34 cellular contexts compared by ENCODE assay signal in genomic region chr15:66754789-66755188, GRCh38.
"Had no signal": no experiment of that assay in that cellular context is flagged by ENCODE, and none has a peak within 500 bp of the region (broad histone marks: within the 10 kb centered on the region; RNA-seq: fewer than 3 reads in every experiment).

No MANE protein-coding gene starts in this region.

- H3K9me3 ChIP-seq: neutrophil, ovary had no signal

- H3K27ac Mint-ChIP-seq: activated naive CD4-positive, alpha-beta T cell treated with anti-CD3 and anti-CD28 coated beads, Interleukin-2, amount 10 ng/mL, durations not matched to agents 7 days and 5 days; activated naive CD8-positive, alpha-beta T cell treated with anti-CD3 and anti-CD28 coated beads, Interleukin-2, amount 10 ng/mL, durations not matched to agents 7 days and 5 days; activated T-helper 1 cell treated with anti-CD3 and anti-CD28 coated beads, Interleukin-12 subunit alpha, Interleukin-12 subunit beta, Interleukin-2, Interleukin-4 antibody, amounts not matched to agents 30 ng/mL and 10 ng/mL and 1 ng/mL, durations not matched to agents 14 hours and 24 hours and 36 hours; dendritic cell treated with granulocyte-macrophage colony-stimulating factor and Interleukin-4, amounts not matched to agents 40 ng/mL and 50 ng/mL, for 4 days; natural killer cell treated with Interleukin-12 subunit alpha and Interleukin-12 subunit beta and Interleukin-15 and Interleukin-18, amount 100 ng/mL, for 72 hours; stimulated activated effector memory CD8-positive, alpha-beta T cell treated with anti-CD3 and anti-CD28 coated beads, Interleukin-12 subunit alpha, Interleukin-12 subunit beta, amount 100 ng/mL, for 72 hours; stimulated activated naive CD8-positive, alpha-beta T cell treated with anti-CD3 and anti-CD28 coated beads, Interleukin-15, Interleukin-2, amounts not matched to agents 100 ng/mL and 50 ng/mL, for 24 hours; T-helper 1 cell treated with Interleukin-12 subunit alpha and Interleukin-12 subunit beta and Interleukin-4 antibody, amounts not matched to agents 30 μg/mL and 1 μg/mL, for 36 hours had no signal

- H3K27me3 Mint-ChIP-seq: stimulated activated naive CD8-positive, alpha-beta T cell treated with anti-CD3 and anti-CD28 coated beads, Interleukin-15, Interleukin-2, amounts not matched to agents 100 ng/mL and 50 ng/mL, for 24 hours had no signal

- H3K27me3 ChIP-seq: ascending aorta, heart right ventricle, ovary, sigmoid colon had no signal

- ATAC-seq: heart right ventricle; left lobe of liver; mucosa of descending colon; natural killer cell treated with Interleukin-12 subunit alpha and Interleukin-12 subunit beta and Interleukin-15 and Interleukin-18, amount 100 ng/mL, for 72 hours; psoas muscle; stimulated activated effector memory CD8-positive, alpha-beta T cell treated with anti-CD3 and anti-CD28 coated beads, Interleukin-12 subunit alpha, Interleukin-12 subunit beta, amount 100 ng/mL, for 72 hours had no signal

- DNase-seq: activated CD4-positive, alpha-beta T cell treated with anti-CD3 and anti-CD28 coated beads for 48 hours; activated CD4-positive, alpha-beta T cell treated with anti-CD3 and anti-CD28 coated beads, Interleukin-2, amount 50 U/mL, for 48 hours; activated CD8-positive, alpha-beta memory T cell treated with anti-CD3 and anti-CD28 coated beads for 24 hours; activated CD8-positive, alpha-beta memory T cell treated with anti-CD3 and anti-CD28 coated beads, Interleukin-2, amount 50 U/mL, for 4 hours; activated effector memory CD4-positive, alpha-beta T cell treated with anti-CD3 and anti-CD28 coated beads, Interleukin-2, amount 50 U/mL, for 16 hours; activated naive CD4-positive, alpha-beta T cell treated with anti-CD3 and anti-CD28 coated beads, Interleukin-2, amount 10 ng/mL, durations not matched to agents 7 days and 5 days; activated naive CD8-positive, alpha-beta T cell treated with anti-CD3 and anti-CD28 coated beads, Interleukin-2, amount 10 ng/mL, durations not matched to agents 7 days and 5 days; activated T-cell treated with anti-CD3 and anti-CD28 coated beads, Interleukin-2, amount 50 U/mL, for 1 hour; central memory CD4-positive, alpha-beta T cell; esophagus squamous epithelium; foreskin melanocyte; heart right ventricle; lower lobe of right lung; mesendoderm; mucosa of descending colon; psoas muscle; small intestine; stimulated activated CD4-positive, alpha-beta T cell treated with anti-CD3 and anti-CD28 coated beads, Interleukin-4, amount 100 ng/mL, for 24 hours; T-helper 9 cell had no signal

- H3K27ac ChIP-seq: epithelial cell of prostate, esophagus squamous epithelium, lower lobe of right lung, neutrophil, psoas muscle, sigmoid colon, VCaP had no signal

- H3K4me3 ChIP-seq: ascending aorta, esophagus squamous epithelium, heart right ventricle, lower lobe of right lung, mucosa of descending colon, ovary, psoas muscle, sigmoid colon, thoracic aorta had no signal

- H3K4me1 ChIP-seq: psoas muscle had no signal

- H3K36me3 ChIP-seq: ascending aorta, esophagus squamous epithelium, neutrophil, ovary, sigmoid colon, thoracic aorta had no signal

- H3K36me3 Mint-ChIP-seq: activated naive CD4-positive, alpha-beta T cell treated with anti-CD3 and anti-CD28 coated beads, Interleukin-2, amount 10 ng/mL, durations not matched to agents 7 days and 5 days; activated naive CD8-positive, alpha-beta T cell treated with anti-CD3 and anti-CD28 coated beads, Interleukin-2, amount 10 ng/mL, durations not matched to agents 7 days and 5 days; stimulated activated effector memory CD8-positive, alpha-beta T cell treated with anti-CD3 and anti-CD28 coated beads, Interleukin-12 subunit alpha, Interleukin-12 subunit beta, amount 100 ng/mL, for 72 hours had no signal

- H3K4me3 Mint-ChIP-seq: activated naive CD4-positive, alpha-beta T cell treated with anti-CD3 and anti-CD28 coated beads, Interleukin-2, amount 10 ng/mL, durations not matched to agents 7 days and 5 days; activated naive CD8-positive, alpha-beta T cell treated with anti-CD3 and anti-CD28 coated beads, Interleukin-2, amount 10 ng/mL, durations not matched to agents 7 days and 5 days; activated T-helper 1 cell treated with anti-CD3 and anti-CD28 coated beads, Interleukin-12 subunit alpha, Interleukin-12 subunit beta, Interleukin-2, Interleukin-4 antibody, amounts not matched to agents 30 ng/mL and 10 ng/mL and 1 ng/mL, durations not matched to agents 14 hours and 24 hours and 36 hours; brain; dendritic cell treated with granulocyte-macrophage colony-stimulating factor and Interleukin-4, amounts not matched to agents 40 ng/mL and 50 ng/mL, for 4 days; natural killer cell treated with Interleukin-12 subunit alpha and Interleukin-12 subunit beta and Interleukin-15 and Interleukin-18, amount 100 ng/mL, for 72 hours; stimulated activated effector memory CD8-positive, alpha-beta T cell treated with anti-CD3 and anti-CD28 coated beads, Interleukin-12 subunit alpha, Interleukin-12 subunit beta, amount 100 ng/mL, for 72 hours; stimulated activated naive CD8-positive, alpha-beta T cell treated with anti-CD3 and anti-CD28 coated beads, Interleukin-15, Interleukin-2, amounts not matched to agents 100 ng/mL and 50 ng/mL, for 24 hours; T-helper 1 cell treated with Interleukin-12 subunit alpha and Interleukin-12 subunit beta and Interleukin-4 antibody, amounts not matched to agents 30 μg/mL and 1 μg/mL, for 36 hours had no signal

- H3K9me3 Mint-ChIP-seq: stimulated activated naive CD8-positive, alpha-beta T cell treated with anti-CD3 and anti-CD28 coated beads, Interleukin-15, Interleukin-2, amounts not matched to agents 100 ng/mL and 50 ng/mL, for 24 hours had no signal
